In genomic region chr2:71850306-71850801, GRCh38 we compare ENCODE assay signal across 15 cellular contexts.
"Had no signal": no experiment of that assay in that cellular context is flagged by ENCODE, and none has a peak within 500 bp of the region (broad histone marks: within the 10 kb centered on the region; RNA-seq: fewer than 3 reads in every experiment).

No MANE protein-coding gene starts in this region.

- ATAC-seq: effector memory CD8-positive, alpha-beta T cell; right lobe of liver had no signal

- H3K27ac ChIP-seq: brain microvascular endothelial cell, epithelial cell of prostate, gastrocnemius medialis, heart left ventricle, prostate gland, right lobe of liver, uterus had no signal

- H3K27ac Mint-ChIP-seq: activated CD4-positive, alpha-beta T cell treated with anti-CD3 and anti-CD28 coated beads, Interleukin-2, amount 10 ng/mL, durations not matched to agents 7 days and 5 days; activated naive CD8-positive, alpha-beta T cell treated with anti-CD3 and anti-CD28 coated beads for 36 hours; dendritic cell treated with granulocyte-macrophage colony-stimulating factor and Interleukin-4, amounts not matched to agents 40 ng/mL and 50 ng/mL, for 4 days; effector memory CD8-positive, alpha-beta T cell; memory B cell; stimulated activated naive CD8-positive, alpha-beta T cell treated with anti-CD3 and anti-CD28 coated beads, Interleukin-15, Interleukin-2, amounts not matched to agents 100 ng/mL and 50 ng/mL, for 24 hours had no signal

- H3K27me3 Mint-ChIP-seq: activated CD4-positive, alpha-beta T cell treated with anti-CD3 and anti-CD28 coated beads, Interleukin-2, amount 10 ng/mL, durations not matched to agents 7 days and 5 days; stimulated activated naive CD8-positive, alpha-beta T cell treated with anti-CD3 and anti-CD28 coated beads, Interleukin-15, Interleukin-2, amounts not matched to agents 100 ng/mL and 50 ng/mL, for 24 hours had no signal

- H3K36me3 ChIP-seq: brain microvascular endothelial cell, gastrocnemius medialis, heart left ventricle, prostate gland, right lobe of liver, uterus had no signal

- H3K4me1 Mint-ChIP-seq: activated CD4-positive, alpha-beta T cell treated with anti-CD3 and anti-CD28 coated beads, Interleukin-2, amount 10 ng/mL, durations not matched to agents 7 days and 5 days; activated naive CD8-positive, alpha-beta T cell treated with anti-CD3 and anti-CD28 coated beads for 36 hours; memory B cell had no signal

- DNase-seq: activated CD4-positive, alpha-beta T cell treated with anti-CD3 and anti-CD28 coated beads, Interleukin-2, amount 10 ng/mL, durations not matched to agents 7 days and 5 days; activated CD8-positive, alpha-beta memory T cell treated with anti-CD3 and anti-CD28 coated beads, Interleukin-2, amount 50 U/mL, for 48 hours; activated naive CD8-positive, alpha-beta T cell treated with anti-CD3 and anti-CD28 coated beads for 36 hours; amygdala; brain microvascular endothelial cell; effector memory CD8-positive, alpha-beta T cell; gastrocnemius medialis; right lobe of liver; uterus had no signal

- H3K4me3 ChIP-seq: gastrocnemius medialis, heart left ventricle, prostate gland, right lobe of liver, uterus had no signal

- H3K4me3 Mint-ChIP-seq: activated CD4-positive, alpha-beta T cell treated with anti-CD3 and anti-CD28 coated beads, Interleukin-2, amount 10 ng/mL, durations not matched to agents 7 days and 5 days; activated naive CD8-positive, alpha-beta T cell treated with anti-CD3 and anti-CD28 coated beads for 36 hours; dendritic cell treated with granulocyte-macrophage colony-stimulating factor and Interleukin-4, amounts not matched to agents 40 ng/mL and 50 ng/mL, for 4 days; effector memory CD8-positive, alpha-beta T cell; memory B cell; stimulated activated naive CD8-positive, alpha-beta T cell treated with anti-CD3 and anti-CD28 coated beads, Interleukin-15, Interleukin-2, amounts not matched to agents 100 ng/mL and 50 ng/mL, for 24 hours had no signal

- H3K9me3 Mint-ChIP-seq: activated CD4-positive, alpha-beta T cell treated with anti-CD3 and anti-CD28 coated beads, Interleukin-2, amount 10 ng/mL, durations not matched to agents 7 days and 5 days; activated naive CD8-positive, alpha-beta T cell treated with anti-CD3 and anti-CD28 coated beads for 36 hours; dendritic cell treated with granulocyte-macrophage colony-stimulating factor and Interleukin-4, amounts not matched to agents 40 ng/mL and 50 ng/mL, for 4 days; memory B cell; stimulated activated naive CD8-positive, alpha-beta T cell treated with anti-CD3 and anti-CD28 coated beads, Interleukin-15, Interleukin-2, amounts not matched to agents 100 ng/mL and 50 ng/mL, for 24 hours had no signal

- H3K27me3 ChIP-seq: gastrocnemius medialis, right lobe of liver, uterus had no signal

- H3K36me3 Mint-ChIP-seq: activated naive CD8-positive, alpha-beta T cell treated with anti-CD3 and anti-CD28 coated beads for 36 hours; memory B cell had no signal

- H3K9me3 ChIP-seq: gastrocnemius medialis, prostate gland, right lobe of liver, uterus had no signal

- H3K4me1 ChIP-seq: prostate gland, right lobe of liver, uterus had no signal
